9 cellular contexts compared by ENCODE assay signal in the genomic region with DNA sequence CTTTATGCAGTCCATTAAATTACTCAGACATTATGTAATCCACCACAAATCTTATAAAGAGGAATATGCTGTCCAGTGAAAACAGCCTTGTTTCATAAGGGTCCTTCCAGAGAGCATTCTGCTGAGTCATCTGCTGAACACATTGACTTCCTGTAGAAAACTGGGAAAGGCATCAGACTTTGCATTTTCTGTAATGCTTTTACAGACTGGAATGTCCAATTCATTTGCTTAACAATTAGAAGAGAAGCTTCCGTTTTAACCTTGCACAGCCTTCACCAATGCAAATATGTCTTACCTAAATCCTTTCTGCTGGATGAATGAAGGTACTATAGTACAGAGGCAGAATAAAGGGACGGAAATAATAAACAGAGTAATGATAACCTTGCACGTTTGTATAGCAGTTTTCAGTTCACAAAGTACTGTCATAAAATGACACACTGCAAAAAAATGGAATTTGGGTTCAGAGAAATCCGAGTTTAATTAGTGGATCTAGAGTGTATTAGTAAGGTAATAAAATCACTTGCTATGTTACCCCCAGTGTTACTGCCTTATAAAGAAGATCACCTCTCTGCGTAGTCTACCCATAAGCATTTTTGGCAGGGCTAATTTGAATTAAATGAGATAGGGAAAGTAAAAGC.
A peak's percentile ranks its signal among the peaks of the same experiment; 100 is the strongest.
DNase-seq lines count a peak whose midpoint lies in the region; ATAC-seq lines count a peak whose summit lies in the region.
"Had no signal": no experiment of that assay in that cellular context is flagged by ENCODE, and none has a peak within 500 bp of the region (broad histone marks: within the 10 kb centered on the region; RNA-seq: fewer than 3 reads in every experiment).

No MANE protein-coding gene starts in this region.

- DNase-seq in COR-L47 (lab: John Stamatoyannopoulos, UW) (peak; percentile 14), KBM-7 (peak; percentile 5), amniotic epithelial cell (ENCODE audit: low read depth) (peak; percentile 47), kidney tubule cell (ENCODE audit: low spot score) (peak; percentile 68), HuH-7.5 (ENCODE audit: low spot score) (no peak), cerebellar cortex (ENCODE audit: low spot score) (no peak)

- in situ Hi-C loops in KBM-7 (cut with MboI; ENCODE audit: low pct_unique_long_range_greater_than_20kb, low sequenced_read_pairs) = no loop called here

- ATAC-seq in HG02870 (IDR thresholded peaks at IDR 0.05; ENCODE audit: unreplicated experiment) (no peak), HG03175 (IDR thresholded peaks at IDR 0.05; ENCODE audit: unreplicated experiment) (no peak)
- ATAC-seq: left lobe of liver had no signal

Comparison
In these comparisons a context has a peak if more than half of its experiments do, and no peak if none do; other contexts are left out.
1. DNase-seq: peak in COR-L47 (single experiment), KBM-7 (single experiment), amniotic epithelial cell (single experiment) and kidney tubule cell (single experiment); none in HuH-7.5 (single experiment) and cerebellar cortex (single experiment).